22 cellular contexts compared by ENCODE assay signal in genomic region chr18:37355772-37356171, GRCh38.
"Had no signal": no experiment of that assay in that cellular context is flagged by ENCODE, and none has a peak within 500 bp of the region (broad histone marks: within the 10 kb centered on the region; RNA-seq: fewer than 3 reads in every experiment).

No MANE protein-coding gene starts in this region.

- H3K4me1 Mint-ChIP-seq: naive thymus-derived CD8-positive, alpha-beta T cell; stimulated activated effector memory CD8-positive, alpha-beta T cell treated with anti-CD3 and anti-CD28 coated beads, Interleukin-12 subunit alpha, Interleukin-12 subunit beta, amount 100 ng/mL, for 72 hours had no signal

- H3K4me1 ChIP-seq: gastrocnemius medialis, heart right ventricle, left lung, right atrium auricular region, sigmoid colon, tibial artery, uterus had no signal

- FAIRE-seq: small intestine had no signal

- H3K9me3 Mint-ChIP-seq: naive thymus-derived CD8-positive, alpha-beta T cell; stimulated activated effector memory CD8-positive, alpha-beta T cell treated with anti-CD3 and anti-CD28 coated beads, Interleukin-12 subunit alpha, Interleukin-12 subunit beta, amount 100 ng/mL, for 72 hours had no signal

- H3K27me3 ChIP-seq: gastrocnemius medialis, ovary, right atrium auricular region, sigmoid colon, upper lobe of left lung, uterus had no signal

- H3K27ac ChIP-seq: gastrocnemius medialis, heart right ventricle, left lung, ovary, right atrium auricular region, sigmoid colon, tibial artery, upper lobe of left lung, uterus had no signal

- DNase-seq: cortex of kidney; dorsolateral prefrontal cortex; effector CD8-positive, alpha-beta T cell; gastrocnemius medialis; heart right ventricle; hypothalamus; islet precursor cell; left lung; mesenchymal stem cell; naive thymus-derived CD8-positive, alpha-beta T cell; ovary; sigmoid colon; small intestine; stimulated activated CD4-positive, alpha-beta T cell treated with anti-CD3 and anti-CD28 coated beads, Interleukin-4, amount 100 ng/mL, for 1 hour; stimulated activated CD8-positive, alpha-beta memory T cell treated with anti-CD3 and anti-CD28 coated beads, Interleukin-4, amount 100 ng/mL, for 48 hours; stimulated activated naive CD8-positive, alpha-beta T cell treated with anti-CD3 and anti-CD28 coated beads, Interleukin-15, Interleukin-2, amounts not matched to agents 100 U/mL and 50 U/mL, for 24 hours; tibial artery; upper lobe of left lung; uterus had no signal

- H3K4me3 Mint-ChIP-seq: naive thymus-derived CD8-positive, alpha-beta T cell; stimulated activated effector memory CD8-positive, alpha-beta T cell treated with anti-CD3 and anti-CD28 coated beads, Interleukin-12 subunit alpha, Interleukin-12 subunit beta, amount 100 ng/mL, for 72 hours had no signal

- H3K36me3 Mint-ChIP-seq: naive thymus-derived CD8-positive, alpha-beta T cell; stimulated activated effector memory CD8-positive, alpha-beta T cell treated with anti-CD3 and anti-CD28 coated beads, Interleukin-12 subunit alpha, Interleukin-12 subunit beta, amount 100 ng/mL, for 72 hours had no signal

- H3K27ac Mint-ChIP-seq: naive thymus-derived CD8-positive, alpha-beta T cell; stimulated activated effector memory CD8-positive, alpha-beta T cell treated with anti-CD3 and anti-CD28 coated beads, Interleukin-12 subunit alpha, Interleukin-12 subunit beta, amount 100 ng/mL, for 72 hours had no signal

- ATAC-seq: gastrocnemius medialis; left lung; naive thymus-derived CD8-positive, alpha-beta T cell; stimulated activated effector memory CD8-positive, alpha-beta T cell treated with anti-CD3 and anti-CD28 coated beads, Interleukin-12 subunit alpha, Interleukin-12 subunit beta, amount 100 ng/mL, for 72 hours; stimulated activated naive CD8-positive, alpha-beta T cell treated with anti-CD3 and anti-CD28 coated beads, Interleukin-15, Interleukin-2, amounts not matched to agents 100 U/mL and 50 U/mL, for 24 hours had no signal

- H3K4me3 ChIP-seq: dorsolateral prefrontal cortex, gastrocnemius medialis, heart right ventricle, left lung, lung, ovary, right atrium auricular region, sigmoid colon, tibial artery, upper lobe of left lung, uterus had no signal

- H3K36me3 ChIP-seq: gastrocnemius medialis, heart right ventricle, left lung, ovary, right atrium auricular region, sigmoid colon, tibial artery, upper lobe of left lung, uterus had no signal

- H3K9me3 ChIP-seq: gastrocnemius medialis, heart right ventricle, left lung, ovary, right atrium auricular region, sigmoid colon, tibial artery, upper lobe of left lung, uterus had no signal
